ENCODE assay signal across 14 cellular contexts in genomic region chr3:152292367-152292766, GRCh38. TPM values are rescaled to one million over a fixed set of nuclear protein-coding genes. Genes with fewer than 3 reads are reported as not detected.
A peak's percentile ranks its signal among the peaks of the same experiment; 100 is the strongest.
DNase-seq lines count a peak whose midpoint lies in the region; ATAC-seq and TF ChIP-seq lines count a peak whose summit lies in the region.
"Had no signal": no experiment of that assay in that cellular context is flagged by ENCODE, and none has a peak within 500 bp of the region (broad histone marks: within the 10 kb centered on the region; RNA-seq: fewer than 3 reads in every experiment).

No MANE protein-coding gene starts in this region.

- H3K36me3 ChIP-seq in CD8-positive, alpha-beta T cell (ENCODE audit: insufficient read depth, low read length) = peaks cover 3% of the 10 kb centered on the region
- no peaks in the 10 kb centered on the region for H3K36me3 ChIP-seq in psoas muscle (ENCODE audit: insufficient read depth in 1 of 2, low read depth in 1 of 2)
- H3K36me3 ChIP-seq: esophagus muscularis mucosa had no signal

- POLR2A ChIA-PET in CD8-positive, alpha-beta T cell (lab: Charles Lee) = interaction anchor here (0.9 to 1.2 kb wide), 3 partner anchors 9 to 102 kb away, joined by 3 read pairs; no protein-coding TSS in a partner anchor

- no peak overlapping the region for H3K4me3 Mint-ChIP-seq in CD8-positive, alpha-beta T cell
- no peak overlapping the region for H3K4me3 Mint-ChIP-seq in HFFc6

- H3K4me1 ChIP-seq in CD8-positive, alpha-beta T cell (ENCODE audit: insufficient read depth, low read length) = peaks cover 80% of the 10 kb centered on the region
- peaks cover 89% of the 10 kb centered on the region for H3K4me1 ChIP-seq in psoas muscle

- no peak for ATAC-seq in CD8-positive, alpha-beta T cell
- ATAC-seq in psoas muscle = peak in 3 of 4 donors; percentile 23 to 35 (median 30)
- ATAC-seq in HG03342 (IDR thresholded peaks at IDR 0.05; ENCODE audit: unreplicated experiment) = no peak
- ATAC-seq in GM18868 (IDR thresholded peaks at IDR 0.05; ENCODE audit: unreplicated experiment) = no peak
- ATAC-seq: sciatic nerve had no signal

- H3K36me3 Mint-ChIP-seq in CD8-positive, alpha-beta T cell = peaks cover 23% of the 10 kb centered on the region
- peaks cover 28% of the 10 kb centered on the region for H3K36me3 Mint-ChIP-seq in HFFc6 (ENCODE audit: low read depth)

- no peaks in the 10 kb centered on the region for H3K9me3 Mint-ChIP-seq in CD8-positive, alpha-beta T cell
- H3K9me3 Mint-ChIP-seq in HFFc6 = no peaks in the 10 kb centered on the region

- no peaks in the 10 kb centered on the region for H3K27me3 Mint-ChIP-seq in CD8-positive, alpha-beta T cell (ENCODE audit: low read depth)
- no peaks in the 10 kb centered on the region; the same call in 1 of the 2 replicates for H3K27me3 Mint-ChIP-seq in HFFc6 (ENCODE audit: insufficient read depth)

- H3K4me3 ChIP-seq in CD8-positive, alpha-beta T cell (ENCODE audit: low read depth, low read length) = no peak overlapping the region
- H3K4me3 ChIP-seq in coronary artery (peak overlapping the region; percentile 33), psoas muscle (peak overlapping the region; percentile 37)
- H3K4me3 ChIP-seq: dorsolateral prefrontal cortex, esophagus muscularis mucosa had no signal

- WGBS in psoas muscle, 3 donors = 23 to 37% (median 28%) methylated on average over 3 of the region's 3 CpGs

- TF ChIP-seq CTCF in CD8-positive, alpha-beta T cell (IDR thresholded peaks at IDR 0.05) = no peak
- TF ChIP-seq CTCF in HFFc6 (IDR thresholded peaks at IDR 0.05) = 0 out of 2 replicates have a peak, but pooled peaks have one; percentile 8
- TF ChIP-seq CTCF in coronary artery (IDR thresholded peaks at IDR 0.05) = no peak
- TF ChIP-seq CTCF in psoas muscle (IDR thresholded peaks at IDR 0.05) = no peak

- H3K27ac Mint-ChIP-seq in CD8-positive, alpha-beta T cell = peak overlapping the region; percentile 71
- H3K27ac Mint-ChIP-seq in HFFc6 = peak overlapping the region; percentile 88

- no peak for DNase-seq in CD8-positive, alpha-beta T cell
- no peak for DNase-seq in HFFc6
- DNase-seq in coronary artery (ENCODE audit: low spot score) = no peak
- DNase-seq in psoas muscle = no peak
- no peak for DNase-seq in amygdala (lab: John Stamatoyannopoulos, UW)
- DNase-seq: activated naive CD4-positive, alpha-beta T cell; dorsolateral prefrontal cortex; kidney; NCI-H1048; T-helper 1 cell had no signal

- peaks cover 84% of the 10 kb centered on the region for H3K4me1 Mint-ChIP-seq in CD8-positive, alpha-beta T cell (ENCODE audit: low read depth)
- H3K4me1 Mint-ChIP-seq in HFFc6 (ENCODE audit: low read depth) = peaks cover 82% of the 10 kb centered on the region

- CTCF ChIA-PET in CD8-positive, alpha-beta T cell (lab: Charles Lee) = interaction anchor here (0.7 kb wide), 1 partner anchor 108 kb away, joined by 5 read pairs; no protein-coding TSS in a partner anchor

- no peaks in the 10 kb centered on the region for H3K9me3 ChIP-seq in CD8-positive, alpha-beta T cell (ENCODE audit: low read length)
- no peaks in the 10 kb centered on the region for H3K9me3 ChIP-seq in psoas muscle
- H3K9me3 ChIP-seq: esophagus muscularis mucosa had no signal

- H3K27me3 ChIP-seq in CD8-positive, alpha-beta T cell (ENCODE audit: insufficient read depth, low read length) = no peaks in the 10 kb centered on the region
- H3K27me3 ChIP-seq in psoas muscle (ENCODE audit: insufficient read depth in 3 of 3, low read length in 2 of 3) = no peaks in the 10 kb centered on the region
- H3K27me3 ChIP-seq: dorsolateral prefrontal cortex, esophagus muscularis mucosa had no signal

- intact Hi-C loops in CD8-positive, alpha-beta T cell (cut with DNase I, micrococcal nuclease) = loop anchor here in 1 of 2 experiments (1.0 kb wide), 1 partner anchor 12 kb away; no protein-coding TSS in a partner anchor
- intact Hi-C loops in psoas muscle (cut with DNase I) = no loop called here

- H3K27ac ChIP-seq in CD8-positive, alpha-beta T cell (ENCODE audit: low read depth, low read length) = no peak overlapping the region
- H3K27ac ChIP-seq in coronary artery (peak overlapping the region; percentile 51 to 57), psoas muscle (peak overlapping the region; percentile 94)

RNA-seq across cellular contexts. Expression of gene MBNL1, which starts 23.6 kb away (rescaled TPM):
- 100 to 1,000 TPM; 515 to 529 TPM for total RNA-seq in CD8-positive, alpha-beta T cell
- 100 to 1,000 TPM; 200 to 291 (median 244) TPM for total RNA-seq in HFFc6 (2021; fragmentation: NEBNext Ultra II Directional; extraction: Animal tissue kit (Norgen Biotek cat#: 25700))
- total RNA-seq in psoas muscle = 100 to 1,000 TPM; 179 to 281 (median 242) TPM
- 100 to 1,000 TPM in 2 of 3 donors, 10 to 100 TPM in 1; 27.4 to 168 (median 108) TPM for polyA plus RNA-seq in psoas muscle

Comparison
In these comparisons a context has a peak if more than half of its experiments do, and no peak if none do; other contexts are left out.
1. ATAC-seq: peak in psoas muscle (3 of 4); none in CD8-positive, alpha-beta T cell (single experiment), HG03342 (single experiment) and GM18868 (single experiment).